Comparison of ENCODE assay signal across 1 cellular context in the genomic region with DNA sequence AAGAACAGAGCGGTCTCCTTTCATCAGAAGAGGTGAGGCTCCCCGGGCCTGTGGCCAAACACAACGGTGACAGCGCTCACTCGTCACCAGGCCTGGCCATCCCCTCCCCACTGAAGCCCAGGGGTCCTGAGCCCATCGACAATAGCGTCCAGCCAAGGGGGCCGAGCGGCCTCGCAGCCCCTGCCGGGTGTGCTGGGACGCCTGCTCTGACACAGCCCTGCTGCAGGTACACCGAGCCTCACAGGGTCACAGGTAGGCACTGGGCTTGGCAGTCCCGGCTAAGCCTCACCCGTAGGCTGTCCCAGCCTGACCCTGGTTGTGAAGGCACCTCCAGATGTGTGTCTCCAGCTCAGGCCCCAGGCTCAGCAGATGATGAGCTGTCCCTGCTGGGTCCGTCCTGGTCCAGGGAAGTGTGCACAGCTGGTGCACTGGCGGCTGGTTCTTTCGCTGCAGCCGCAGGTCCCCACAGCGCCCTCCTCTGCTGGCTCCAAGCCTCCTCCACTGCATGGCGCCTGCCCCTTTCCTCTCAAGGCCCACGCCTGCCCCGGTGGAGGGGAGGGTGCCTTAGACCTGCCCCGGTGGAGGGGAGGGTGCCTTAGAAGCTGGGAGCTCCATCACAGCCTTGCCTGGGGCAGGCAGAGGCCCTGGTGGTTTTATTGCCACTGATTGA.
TF ChIP-seq lines count a peak whose summit lies in the region.

No MANE protein-coding gene starts in this region.

TF ChIP-seq in A549, 52 proteins besides CTCF, POLR2A, EP300 and RAD21 (continued from another document):
- TF ChIP-seq, protein P1, sequence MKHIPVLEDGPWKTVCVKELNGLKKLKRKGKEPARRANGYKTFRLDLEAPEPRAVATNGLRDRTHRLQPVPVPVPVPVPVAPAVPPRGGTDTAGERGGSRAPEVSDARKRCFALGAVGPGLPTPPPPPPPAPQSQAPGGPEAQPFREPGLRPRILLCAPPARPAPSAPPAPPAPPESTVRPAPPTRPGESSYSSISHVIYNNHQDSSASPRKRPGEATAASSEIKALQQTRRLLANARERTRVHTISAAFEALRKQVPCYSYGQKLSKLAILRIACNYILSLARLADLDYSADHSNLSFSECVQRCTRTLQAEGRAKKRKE (CRISPR knock-in tag; IDR thresholded peaks at IDR 0.05; ENCODE audit: low read depth), result no peak
- TF ChIP-seq BHLHE40 (IDR thresholded peaks at IDR 0.05; ENCODE audit: low read depth, low read length), result no peak
- no peak for TF ChIP-seq GATA3 (IDR thresholded peaks at IDR 0.05; ENCODE audit: borderline replicate concordance)
- TF ChIP-seq, protein P2, sequence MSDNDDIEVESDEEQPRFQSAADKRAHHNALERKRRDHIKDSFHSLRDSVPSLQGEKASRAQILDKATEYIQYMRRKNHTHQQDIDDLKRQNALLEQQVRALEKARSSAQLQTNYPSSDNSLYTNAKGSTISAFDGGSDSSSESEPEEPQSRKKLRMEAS (IDR thresholded peaks at IDR 0.05), result no peak
- TF ChIP-seq CHD2 (IDR thresholded peaks at IDR 0.05; ENCODE audit: low read length, partially characterized antibody), result no peak
- TF ChIP-seq, protein P3, sequence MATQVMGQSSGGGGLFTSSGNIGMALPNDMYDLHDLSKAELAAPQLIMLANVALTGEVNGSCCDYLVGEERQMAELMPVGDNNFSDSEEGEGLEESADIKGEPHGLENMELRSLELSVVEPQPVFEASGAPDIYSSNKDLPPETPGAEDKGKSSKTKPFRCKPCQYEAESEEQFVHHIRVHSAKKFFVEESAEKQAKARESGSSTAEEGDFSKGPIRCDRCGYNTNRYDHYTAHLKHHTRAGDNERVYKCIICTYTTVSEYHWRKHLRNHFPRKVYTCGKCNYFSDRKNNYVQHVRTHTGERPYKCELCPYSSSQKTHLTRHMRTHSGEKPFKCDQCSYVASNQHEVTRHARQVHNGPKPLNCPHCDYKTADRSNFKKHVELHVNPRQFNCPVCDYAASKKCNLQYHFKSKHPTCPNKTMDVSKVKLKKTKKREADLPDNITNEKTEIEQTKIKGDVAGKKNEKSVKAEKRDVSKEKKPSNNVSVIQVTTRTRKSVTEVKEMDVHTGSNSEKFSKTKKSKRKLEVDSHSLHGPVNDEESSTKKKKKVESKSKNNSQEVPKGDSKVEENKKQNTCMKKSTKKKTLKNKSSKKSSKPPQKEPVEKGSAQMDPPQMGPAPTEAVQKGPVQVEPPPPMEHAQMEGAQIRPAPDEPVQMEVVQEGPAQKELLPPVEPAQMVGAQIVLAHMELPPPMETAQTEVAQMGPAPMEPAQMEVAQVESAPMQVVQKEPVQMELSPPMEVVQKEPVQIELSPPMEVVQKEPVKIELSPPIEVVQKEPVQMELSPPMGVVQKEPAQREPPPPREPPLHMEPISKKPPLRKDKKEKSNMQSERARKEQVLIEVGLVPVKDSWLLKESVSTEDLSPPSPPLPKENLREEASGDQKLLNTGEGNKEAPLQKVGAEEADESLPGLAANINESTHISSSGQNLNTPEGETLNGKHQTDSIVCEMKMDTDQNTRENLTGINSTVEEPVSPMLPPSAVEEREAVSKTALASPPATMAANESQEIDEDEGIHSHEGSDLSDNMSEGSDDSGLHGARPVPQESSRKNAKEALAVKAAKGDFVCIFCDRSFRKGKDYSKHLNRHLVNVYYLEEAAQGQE (IDR thresholded peaks at IDR 0.05), result no peak
- TF ChIP-seq FOSB (CRISPR knock-in tag; IDR thresholded peaks at IDR 0.05), result no peak
- TF ChIP-seq SMC3 (IDR thresholded peaks at IDR 0.05), result no peak
